21 cellular contexts compared by ENCODE assay signal in the genomic region with DNA sequence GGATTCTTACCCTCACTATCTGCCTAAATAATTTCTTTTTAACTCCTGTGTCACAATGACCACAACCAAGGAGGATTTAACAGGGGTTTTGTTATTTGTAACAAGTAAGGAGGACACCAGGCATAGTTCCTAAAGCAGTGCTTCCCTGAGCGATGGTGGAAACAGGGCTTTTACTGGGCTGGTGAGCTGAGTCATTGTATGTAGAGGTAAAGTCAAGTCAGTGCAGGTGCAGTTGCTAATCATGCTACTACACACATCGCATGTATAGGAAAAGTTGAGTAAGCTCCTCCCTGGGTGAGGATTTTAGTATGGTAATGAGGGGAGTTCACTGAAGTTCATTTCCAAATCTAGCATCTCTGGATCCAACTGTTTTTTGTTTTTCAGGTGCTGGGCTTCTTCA. TPM values are rescaled to one million over a fixed set of nuclear protein-coding genes. Genes with fewer than 3 reads are reported as not detected.
A peak's percentile ranks its signal among the peaks of the same experiment; 100 is the strongest.
DNase-seq lines count a peak whose midpoint lies in the region; TF ChIP-seq lines count a peak whose summit lies in the region.
"Had no signal": no experiment of that assay in that cellular context is flagged by ENCODE, and none has a peak within 500 bp of the region (broad histone marks: within the 10 kb centered on the region; RNA-seq: fewer than 3 reads in every experiment).

No MANE protein-coding gene starts in this region.

- H2AFZ ChIP-seq in mammary epithelial cell (ENCODE audit: low read depth, low read length): no peak overlapping the region
- H2AFZ ChIP-seq in SK-N-SH (ENCODE audit: low read depth): no peak overlapping the region

- TF ChIP-seq RAD21 in SK-N-SH (IDR thresholded peaks at IDR 0.05; ENCODE audit: low read length): no peak

- dilution Hi-C loops in mammary epithelial cell (cut with HindIII; ENCODE audit: low sequenced_read_pairs): no loop called here

- H4K20me1 ChIP-seq in mammary epithelial cell (ENCODE audit: insufficient read depth, low read length) (no peaks in the 10 kb centered on the region), SK-N-SH (ENCODE audit: insufficient read depth) (no peaks in the 10 kb centered on the region)

- WGBS in mammary epithelial cell (ENCODE audit: low coverage, missing lambda C conversion rate): 88% methylated on average over 2 of the region's 2 CpGs
- WGBS in SK-N-SH (ENCODE audit: low lambda C conversion rate): 18% methylated on average over 2 of the region's 2 CpGs

- H3K4me1 Mint-ChIP-seq in endothelial cell (ENCODE audit: unreplicated experiment): peaks cover 17% of the 10 kb centered on the region
- H3K4me1 Mint-ChIP-seq: CD14-positive monocyte had no signal

- no peaks in the 10 kb centered on the region for H3K9me2 ChIP-seq in SK-N-SH

- H3K4me2 ChIP-seq in mammary epithelial cell (ENCODE audit: insufficient read depth, low read depth, low read length) (no peak overlapping the region), SK-N-SH (no peak overlapping the region)

- no peaks in the 10 kb centered on the region for H3F3A ChIP-seq in SK-N-SH (replicated peaks; ENCODE audit: insufficient read depth)

- DNase-seq in mammary epithelial cell (peak; percentile 14), breast epithelium (ENCODE audit: low spot score in 2 of 2) (no peak), epithelial cell of esophagus (ENCODE audit: low read depth) (peak; percentile 71), NCI-H1930 (lab: John Stamatoyannopoulos, UW) (no peak), endothelial cell (ENCODE audit: low spot score) (no peak), SK-N-SH (no peak), dorsolateral prefrontal cortex (no peak)
- DNase-seq: 8988T, DMS 273 treated with DMSO at 0.1 percent for 48 hours, GDM1, Kasumi-1, MM.1S, NCI-H1092, NCI-H146, NCI-H2081, SHP77 treated with DMSO at 0.1 percent for 48 hours had no signal

- H3K27me3 Mint-ChIP-seq in endothelial cell (ENCODE audit: unreplicated experiment): peaks cover 1% of the 10 kb centered on the region

- H3K36me3 ChIP-seq in mammary epithelial cell (ENCODE audit: insufficient read depth, low read length) (no peaks in the 10 kb centered on the region), breast epithelium (no peaks in the 10 kb centered on the region), mucosa of rectum (ENCODE audit: control insufficient read depth in 2 of 2, insufficient read depth in 2 of 2, low read length in 2 of 2) (no peaks in the 10 kb centered on the region), SK-N-SH (replicated peaks in 1 of 2; ENCODE audit: control insufficient read depth in 1 of 2, insufficient read depth in 2 of 2, low read length in 1 of 2) (no peaks in the 10 kb centered on the region)
- H3K36me3 ChIP-seq: HAP-1 had no signal

- H3K27me3 ChIP-seq in mammary epithelial cell (ENCODE audit: insufficient read depth, low read length) (no peaks in the 10 kb centered on the region), breast epithelium (no peaks in the 10 kb centered on the region), mucosa of rectum (ENCODE audit: control insufficient read depth in 2 of 2, insufficient read depth in 2 of 2, low read length in 2 of 2) (no peaks in the 10 kb centered on the region), SK-N-SH (ENCODE audit: insufficient read depth) (peaks cover 74% of the 10 kb centered on the region), dorsolateral prefrontal cortex (peaks cover 0 to 23% (median 0%) of the 10 kb centered on the region in 45 donors)

- no peaks in the 10 kb centered on the region for H3K4me1 ChIP-seq in mammary epithelial cell (ENCODE audit: insufficient read depth, low read length)
- H3K4me1 ChIP-seq in breast epithelium: no peaks in the 10 kb centered on the region
- H3K4me1 ChIP-seq in mucosa of rectum (ENCODE audit: control insufficient read depth in 2 of 2, insufficient read depth in 2 of 2, low read length in 2 of 2): peaks cover 8 to 35% of the 10 kb centered on the region in 2 donors
- no peaks in the 10 kb centered on the region for H3K4me1 ChIP-seq in SK-N-SH (ENCODE audit: control insufficient read depth in 1 of 2, insufficient read depth in 2 of 2, low read depth in 1 of 2, low read length in 1 of 2)
- H3K4me1 ChIP-seq: HAP-1 had no signal

- TF ChIP-seq EP300 in SK-N-SH (IDR thresholded peaks at IDR 0.05; ENCODE audit: borderline replicate concordance in 1 of 2, low read depth in 1 of 2, low read length in 1 of 2): no peak

- TF ChIP-seq CTCF in mammary epithelial cell (conservative IDR thresholded peaks at IDR 0.05 in 1 of 2, IDR thresholded peaks at IDR 0.05 in 1 of 2; ENCODE audit: extremely low read depth in 1 of 2, insufficient read depth in 1 of 2, low read depth in 1 of 2, low read length in 2 of 2) (no peak), breast epithelium (IDR thresholded peaks at IDR 0.05) (no peak), epithelial cell of esophagus (IDR thresholded peaks at IDR 0.05; ENCODE audit: insufficient read depth, low read depth, low read length, missing control alignments) (no peak), endothelial cell (IDR thresholded peaks at IDR 0.05; ENCODE audit: unreplicated experiment) (no peak), SK-N-SH (IDR thresholded peaks at IDR 0.05) (no peak), dorsolateral prefrontal cortex (IDR thresholded peaks at IDR 0.05 in 54 of 56, conservative IDR thresholded peaks at IDR 0.05 in 2 of 56; ENCODE audit: low read depth in 1 of 56, partially characterized antibody in 56 of 56) (no peak)

- intact Hi-C loops in mammary epithelial cell (cut with micrococcal nuclease): no loop called here
- intact Hi-C loops in breast epithelium (cut with DNase I; ENCODE audit: low total_unique reads): no loop called here
- intact Hi-C loops in dorsolateral prefrontal cortex (cut with DNase I): no loop called here

- H3K9me3 Mint-ChIP-seq in endothelial cell (ENCODE audit: unreplicated experiment): peaks cover 6% of the 10 kb centered on the region

- H3K27ac Mint-ChIP-seq in endothelial cell (ENCODE audit: unreplicated experiment): no peak overlapping the region

- POLR2A ChIA-PET in SK-N-SH (lab: Yijun Ruan, JAX): no interaction called here

- H3K9me3 ChIP-seq in mammary epithelial cell (replicated peaks; ENCODE audit: insufficient read depth, low read length) (no peaks in the 10 kb centered on the region), breast epithelium (peaks cover 0 to 4% of the 10 kb centered on the region in 2 donors), mucosa of rectum (ENCODE audit: control insufficient read depth in 2 of 2, low read length in 2 of 2) (no peaks in the 10 kb centered on the region), SK-N-SH (no peaks in the 10 kb centered on the region)
- H3K9me3 ChIP-seq: HAP-1 had no signal

- TF ChIP-seq POLR2A in breast epithelium (IDR thresholded peaks at IDR 0.05): no peak

- CTCF ChIA-PET in mammary epithelial cell (lab: Charles Lee; ENCODE audit: low non-redundant PET) (no interaction called here), SK-N-SH (lab: Yijun Ruan, JAX) (interaction anchor here (1.0 to 1.2 kb wide), 2 partner anchors 16 to 204 kb away, joined by 3 read pairs; no protein-coding TSS in a partner anchor)

- BruUV-seq in mammary epithelial cell (replicated peaks; lab: Mats Ljungman, UMichigan): no TSS peak

- in situ Hi-C loops in mammary epithelial cell (cut with MboI; ENCODE audit: low sequenced_read_pairs in 2 of 2): no loop called here

- H3K9ac ChIP-seq in mammary epithelial cell (ENCODE audit: insufficient read depth, low read length) (no peak overlapping the region), mucosa of rectum (ENCODE audit: low read depth in 1 of 2, low read length in 2 of 2) (no peak overlapping the region), SK-N-SH (no peak overlapping the region)

- H3K36me3 Mint-ChIP-seq in endothelial cell (ENCODE audit: low read depth, unreplicated experiment): no peaks in the 10 kb centered on the region
- H3K36me3 Mint-ChIP-seq: CD14-positive monocyte had no signal

- H3K4me3 ChIP-seq in mammary epithelial cell (replicated peaks in 1 of 3; ENCODE audit: insufficient read depth in 1 of 3, low read depth in 2 of 3, low read length in 3 of 3) (no peak overlapping the region), breast epithelium (no peak overlapping the region), epithelial cell of esophagus (ENCODE audit: low read length) (no peak overlapping the region), mucosa of rectum (ENCODE audit: low read length in 2 of 2) (peak overlapping the region in 1 of 2 donors; percentile 20), SK-N-SH (ENCODE audit: low read depth in 2 of 2, low read length in 1 of 2) (no peak overlapping the region), dorsolateral prefrontal cortex (no peak overlapping the region)
- H3K4me3 ChIP-seq: HAP-1 had no signal

- H3K27ac ChIP-seq in mammary epithelial cell (ENCODE audit: insufficient read depth, low read depth, low read length) (no peak overlapping the region), breast epithelium (no peak overlapping the region), mucosa of rectum (ENCODE audit: low read depth in 2 of 2, low read length in 2 of 2) (peak overlapping the region; percentile 85 to 91), SK-N-SH (ENCODE audit: low read depth in 2 of 2, low read length in 1 of 2) (no peak overlapping the region), dorsolateral prefrontal cortex (no peak overlapping the region)
- H3K27ac ChIP-seq: HL-60 had no signal

- H3K4me3 Mint-ChIP-seq in endothelial cell (ENCODE audit: unreplicated experiment): no peak overlapping the region

- no peaks in the 10 kb centered on the region for H3K79me2 ChIP-seq in mammary epithelial cell (ENCODE audit: insufficient read depth, low read length)
- H3K79me2 ChIP-seq in SK-N-SH (ENCODE audit: insufficient read depth): no peaks in the 10 kb centered on the region

TF ChIP-seq in SK-N-SH, 30 proteins besides CTCF, POLR2A, EP300 and RAD21 (continues in another document):
- TF ChIP-seq CHD2 (IDR thresholded peaks at IDR 0.05; ENCODE audit: low read length, partially characterized antibody): no peak
- no peak for TF ChIP-seq RXRA (IDR thresholded peaks at IDR 0.05; ENCODE audit: borderline replicate concordance, low read depth)

RNA-seq across cellular contexts. Expression of a gene that starts 22.9 kb away (rescaled TPM):
- total RNA-seq in mammary epithelial cell: 1 to 10 TPM; 1.5 to 3.4 TPM
- polyA plus RNA-seq in mammary epithelial cell: 1.0 TPM
- polyA minus RNA-seq in mammary epithelial cell: 7.5 TPM
- total RNA-seq in breast epithelium: under 1 TPM; under 0.01 to 0.29 (median under 0.01) TPM
- total RNA-seq in endothelial cell (ENCODE audit: unreplicated experiment): 0.44 TPM
- polyA plus RNA-seq in SK-N-SH (2012; rRNA removed): not detected in 2 replicates
- under 0.01 TPM in 1 of 2 replicates, not detected in the other for polyA plus RNA-seq in SK-N-SH (2012; cell fraction: cytosol; rRNA removed)
- polyA plus RNA-seq in SK-N-SH (2012; cell fraction: nucleus; rRNA removed): under 0.01 TPM in 1 of 2 replicates, not detected in the other
- total RNA-seq in dorsolateral prefrontal cortex: 1 to 10 TPM in 1 of 120 experiments, under 1 TPM in 58, not detected in 61; 0.03 to 1.2 (median 0.15) TPM
- total RNA-seq: NCI-H460 had no signal

RNA-seq across cellular contexts. Expression of a gene that starts 59.2 kb away (rescaled TPM):
- total RNA-seq in mammary epithelial cell: 100 to 1,000 TPM in 1 of 2 donors, 10 to 100 TPM in 1; 87.7 to 992 TPM
- polyA plus RNA-seq in mammary epithelial cell: 254 TPM
- 190 TPM for polyA minus RNA-seq in mammary epithelial cell
- 10 to 100 TPM; 11.1 to 32.1 (median 19.5) TPM for total RNA-seq in breast epithelium
- 77.4 TPM for total RNA-seq in endothelial cell (ENCODE audit: unreplicated experiment)
- 56.9 and 57.5 TPM in 2 replicates for polyA plus RNA-seq in SK-N-SH (2012; rRNA removed)
- polyA plus RNA-seq in SK-N-SH (2012; cell fraction: cytosol; rRNA removed): 26.2 and 38.7 TPM in 2 replicates
- 145 and 194 TPM in 2 replicates for polyA plus RNA-seq in SK-N-SH (2012; cell fraction: nucleus; rRNA removed)
- total RNA-seq in dorsolateral prefrontal cortex: 10 to 100 TPM; 25.8 to 76.9 (median 50.4) TPM

Comparison
In these comparisons a context has a peak if more than half of its experiments do, and no peak if none do; other contexts are left out.
1. DNase-seq: peak in mammary epithelial cell (single experiment) and epithelial cell of esophagus (single experiment); none in breast epithelium (0 of 2), NCI-H1930 (0 of 2), endothelial cell (single experiment), SK-N-SH (single experiment) and dorsolateral prefrontal cortex (0 of 10).
2. H3K27ac ChIP-seq: peak in mucosa of rectum (2 of 2); none in mammary epithelial cell (single experiment), breast epithelium (0 of 2), SK-N-SH (0 of 2) and dorsolateral prefrontal cortex (0 of 59).